ENCODE assay signal across 18 cellular contexts in the genomic region with DNA sequence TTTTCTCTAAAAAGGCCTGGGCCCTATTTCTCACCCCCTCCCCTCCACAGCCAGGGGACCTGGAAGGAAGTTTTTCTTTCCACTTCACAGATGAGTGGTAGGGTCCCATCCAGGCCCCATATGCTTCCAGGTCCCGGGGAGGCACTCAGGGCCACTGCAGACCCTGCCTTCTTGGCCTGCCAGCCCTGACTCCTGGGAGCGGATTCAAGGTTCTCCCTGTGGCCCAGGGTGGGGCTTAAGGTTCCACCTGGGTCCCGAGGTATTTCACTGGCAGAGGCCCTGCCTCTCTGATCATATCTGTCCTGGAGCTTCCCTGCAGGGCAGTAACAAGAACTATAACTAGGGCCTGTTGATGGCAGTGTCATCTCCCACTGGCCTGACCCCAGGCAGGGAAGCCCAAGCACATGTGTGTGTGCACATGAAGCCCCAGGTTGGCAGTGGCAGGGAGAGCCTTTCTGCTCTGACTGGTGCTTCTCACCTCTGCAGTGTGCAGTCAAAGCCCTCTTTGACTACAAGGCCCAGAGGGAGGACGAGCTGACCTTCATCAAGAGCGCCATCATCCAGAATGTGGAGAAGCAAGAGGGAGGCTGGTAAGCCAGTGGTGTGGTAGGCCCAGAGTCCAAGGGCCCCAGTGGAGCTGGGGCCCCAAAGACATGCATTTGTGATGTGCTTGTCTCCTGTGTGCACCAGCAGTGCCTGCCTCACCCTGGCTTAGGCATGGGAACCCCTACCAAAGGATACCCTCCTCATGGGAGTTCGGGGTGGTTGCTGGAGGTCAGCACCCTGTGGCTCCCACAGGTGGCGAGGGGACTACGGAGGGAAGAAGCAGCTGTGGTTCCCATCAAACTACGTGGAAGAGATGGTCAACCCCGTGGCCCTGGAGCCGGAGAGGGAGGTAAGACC. TPM values are rescaled to one million over a fixed set of nuclear protein-coding genes. Genes with fewer than 3 reads are reported as not detected.
DNase-seq lines count a peak whose midpoint lies in the region; ATAC-seq, FAIRE-seq and TF ChIP-seq lines count a peak whose summit lies in the region.
"Had no signal": no experiment of that assay in that cellular context is flagged by ENCODE, and none has a peak within 500 bp of the region (broad histone marks: within the 10 kb centered on the region; RNA-seq: fewer than 3 reads in every experiment).

No MANE protein-coding gene starts in this region.

- ATAC-seq in CD4-positive, alpha-beta T cell (ENCODE audit: poor library complexity) = no peak
- no peak for ATAC-seq in K562
- ATAC-seq in HG03469 (IDR thresholded peaks at IDR 0.05; ENCODE audit: unreplicated experiment) = no peak
- ATAC-seq in GM21529 (IDR thresholded peaks at IDR 0.05; ENCODE audit: unreplicated experiment) = no peak

- no peak overlapping the region for H2AK5ac ChIP-seq in trophoblast cell (ENCODE audit: low read length)

- no peak overlapping the region for H3K4me2 ChIP-seq in K562 (ENCODE audit: insufficient read depth, low read length)
- H3K4me2 ChIP-seq in trophoblast cell (ENCODE audit: low read length) = no peak overlapping the region

- intact Hi-C loops in CD4-positive, alpha-beta T cell (cut with DNase I, micrococcal nuclease) = no loop called here
- intact Hi-C loops in K562 (cut with micrococcal nuclease) = no loop called here

- H3K27ac ChIP-seq in CD4-positive, alpha-beta T cell (ENCODE audit: low read depth, low read length) = peak overlapping the region; percentile 58
- H3K27ac ChIP-seq in Peyer's patch (no peak overlapping the region), K562 (ENCODE audit: extremely low read depth, low read depth, low read length) (no peak overlapping the region), trophoblast cell (ENCODE audit: low read depth, low read length) (no peak overlapping the region)
- H3K27ac ChIP-seq: SJSA1 had no signal

- H2AFZ ChIP-seq in K562 (ENCODE audit: low read depth, low read length) (no peak overlapping the region), trophoblast cell (ENCODE audit: insufficient read depth, low read length, poor library complexity) (no peak overlapping the region)

- peaks cover 9% of the 10 kb centered on the region; the same call in 1 of the 2 replicates for H4K20me1 ChIP-seq in K562 (replicated peaks; ENCODE audit: control insufficient read depth, insufficient read depth, low read length)

- H2BK5ac ChIP-seq in trophoblast cell (ENCODE audit: low read depth, low read length, poor library complexity) = no peak overlapping the region

- H3K9me1 ChIP-seq in K562 (ENCODE audit: control insufficient read depth, insufficient read depth, low read length) = peaks cover 2% of the 10 kb centered on the region

- H3K4me1 ChIP-seq in Peyer's patch (peaks cover 0 to 4% (median 1%) of the 10 kb centered on the region in 4 donors), K562 (replicated peaks in 1 of 2; ENCODE audit: control insufficient read depth in 2 of 2, insufficient read depth in 2 of 2, low read length in 2 of 2) (no peaks in the 10 kb centered on the region), trophoblast cell (ENCODE audit: control insufficient read depth in 1 of 2, insufficient read depth in 2 of 2, low read length in 2 of 2) (no peaks in the 10 kb centered on the region)
- H3K4me1 ChIP-seq: SJSA1 had no signal

- H3K23ac ChIP-seq in trophoblast cell (ENCODE audit: low read length) = no peak overlapping the region

- no peak for TF ChIP-seq POLR2A in Peyer's patch (IDR thresholded peaks at IDR 0.05)
- no peak for TF ChIP-seq POLR2A in K562 (conservative IDR thresholded peaks at IDR 0.05)

- no peaks in the 10 kb centered on the region for H3K27me3 ChIP-seq in CD4-positive, alpha-beta T cell (ENCODE audit: control insufficient read depth, insufficient read depth, low read length)
- H3K27me3 ChIP-seq in Peyer's patch = no peaks in the 10 kb centered on the region
- no peaks in the 10 kb centered on the region for H3K27me3 ChIP-seq in K562 (ENCODE audit: control insufficient read depth in 2 of 2, insufficient read depth in 2 of 2, low read length in 2 of 2)
- no peaks in the 10 kb centered on the region for H3K27me3 ChIP-seq in trophoblast cell (ENCODE audit: insufficient read depth, low read length)
- H3K27me3 ChIP-seq in H7 (ENCODE audit: control insufficient read depth, insufficient read depth, low read length) = no peaks in the 10 kb centered on the region
- H3K27me3 ChIP-seq: SJSA1, stomach had no signal

- no TSS peak for BruUV-seq in K562 (replicated peaks; lab: Mats Ljungman, UMichigan)

- CTCF ChIA-PET in CD4-positive, alpha-beta T cell (lab: Charles Lee) = no interaction called here
- CTCF ChIA-PET in K562 (lab: Yijun Ruan, JAX; ENCODE audit: low intra/inter-chr PET ratio) = no interaction called here

- H3K4me3 Mint-ChIP-seq in CD4-positive, alpha-beta T cell = no peak overlapping the region
- H3K4me3 Mint-ChIP-seq: activated naive CD4-positive, alpha-beta T cell treated with anti-CD3 and anti-CD28 coated beads, Interleukin-2, amount 50 U/mL, for 24 hours had no signal

- H2BK12ac ChIP-seq in trophoblast cell (ENCODE audit: low read length) = no peak overlapping the region

- H4K91ac ChIP-seq in trophoblast cell (ENCODE audit: low read depth, low read length) = no peak overlapping the region

- no peak for TF ChIP-seq RAD21 in K562 (CRISPR knock-in tag; conservative IDR thresholded peaks at IDR 0.05 in 1 of 2, IDR thresholded peaks at IDR 0.05 in 1 of 2)

- H3K27me3 Mint-ChIP-seq in CD4-positive, alpha-beta T cell = no peaks in the 10 kb centered on the region
- H3K27me3 Mint-ChIP-seq: activated naive CD4-positive, alpha-beta T cell treated with anti-CD3 and anti-CD28 coated beads, Interleukin-2, amount 50 U/mL, for 24 hours; progenitor cell of endocrine pancreas had no signal

- in situ Hi-C loops in K562 (cut with MboI) = no loop called here

- no peak overlapping the region for H3K4ac ChIP-seq in trophoblast cell (ENCODE audit: low read depth, low read length)

- DNase-seq in CD4-positive, alpha-beta T cell = no peak
- peak in 2 of 3 donors; percentile 32 to 39 for DNase-seq in Peyer's patch
- DNase-seq in K562 (ENCODE audit: extremely low read depth in 1 of 4, low spot score in 3 of 4) = no peak
- no peak for DNase-seq in trophoblast cell
- DNase-seq in H7 = no peak
- DNase-seq: activated CD4-positive, alpha-beta T cell treated with anti-CD3 and anti-CD28 coated beads, Interleukin-2, amount 50 U/mL, for 4 hours; DMS53; foreskin fibroblast; NCI-H1436 treated with DMSO at 0.1 percent for 48 hours; NCI-H446; stimulated activated CD4-positive, alpha-beta T cell treated with anti-CD3 and anti-CD28 coated beads, Interleukin-12 subunit alpha, Interleukin-12 subunit beta, amount 100 ng/mL, for 4 hours; stomach had no signal

- H3K79me1 ChIP-seq in trophoblast cell (ENCODE audit: low read length) = no peaks in the 10 kb centered on the region

- H3K27ac Mint-ChIP-seq in CD4-positive, alpha-beta T cell = peak overlapping the region; percentile 96
- H3K27ac Mint-ChIP-seq: progenitor cell of endocrine pancreas had no signal

- H4K12ac ChIP-seq in trophoblast cell (ENCODE audit: low read depth, low read length) = no peak overlapping the region

- H3K9ac ChIP-seq in K562 (ENCODE audit: insufficient read depth in 1 of 2, low read depth in 2 of 2, low read length in 2 of 2) (no peak overlapping the region), trophoblast cell (ENCODE audit: low read length) (no peak overlapping the region)

- TF ChIP-seq CTCF in CD4-positive, alpha-beta T cell (IDR thresholded peaks at IDR 0.05) = no peak
- TF ChIP-seq CTCF in Peyer's patch (IDR thresholded peaks at IDR 0.05) (no peak), K562 (IDR thresholded peaks at IDR 0.05 in 2 of 3, conservative IDR thresholded peaks at IDR 0.05 in 1 of 3; ENCODE audit: insufficient read depth in 2 of 3, low read depth in 1 of 3, low read length in 3 of 3) (no peak)

- POLR2A ChIA-PET in CD4-positive, alpha-beta T cell (lab: Charles Lee) = interaction anchor here (1.2 to 3.1 kb wide), 3 partner anchors 8 to 12 kb away, joined by 3 to 22 read pairs (median 7); no protein-coding TSS in a partner anchor
- POLR2A ChIA-PET in K562 (lab: Yijun Ruan, JAX) = interaction anchor here (1.3 to 2.3 kb wide), 2 partner anchors 10 to 18 kb away, joined by 3 to 7 read pairs; no protein-coding TSS in a partner anchor

- no peak for FAIRE-seq in K562 (lab: Jason Lieb, UNC)
- FAIRE-seq: endometrium had no signal

- H3K4me3 ChIP-seq in Peyer's patch = no peak overlapping the region
- H3K4me3 ChIP-seq in K562 = no peak overlapping the region
- H3K4me3 ChIP-seq in trophoblast cell (ENCODE audit: low read depth, low read length) = peak overlapping the region; percentile 11
- H3K4me3 ChIP-seq in H7 (ENCODE audit: insufficient read depth, low read depth, low read length) = no peak overlapping the region
- H3K4me3 ChIP-seq: SJSA1, stomach had no signal

- H3K36me3 Mint-ChIP-seq in CD4-positive, alpha-beta T cell (ENCODE audit: low read depth) = peaks cover 97% of the 10 kb centered on the region

- H2BK120ac ChIP-seq in trophoblast cell (ENCODE audit: insufficient read depth, low read length, poor library complexity) = no peak overlapping the region

- no peak overlapping the region for H3K18ac ChIP-seq in trophoblast cell (ENCODE audit: low read length)

- peaks cover 0 to 96% (median 3%) of the 10 kb centered on the region in 3 donors for H3K36me3 ChIP-seq in Peyer's patch
- H3K36me3 ChIP-seq in K562 (ENCODE audit: control insufficient read depth, insufficient read depth, low read length) = peaks cover 85% of the 10 kb centered on the region; the same call in 2 of the 3 replicates
- peaks cover 94 to 96% of the 10 kb centered on the region in 2 experiments for H3K36me3 ChIP-seq in trophoblast cell (ENCODE audit: control insufficient read depth in 1 of 2, insufficient read depth in 2 of 2, low read length in 2 of 2)
- H3K36me3 ChIP-seq in H7 (replicated peaks; ENCODE audit: control insufficient read depth, insufficient read depth, low read length) = peaks cover 87% of the 10 kb centered on the region

- whole genome bisulfite sequencing in K562 (ENCODE audit: insufficient coverage, low coverage, missing lambda C conversion rate) = 90% methylated on average over 11 of the region's 11 CpGs
- WGBS in trophoblast cell (ENCODE audit: extremely low coverage, insufficient coverage, insufficient read length) = no CpG with 5 or more reads among the region's 11 CpGs

- no peaks in the 10 kb centered on the region for H3K9me3 ChIP-seq in CD4-positive, alpha-beta T cell (ENCODE audit: control insufficient read depth, low read length)
- no peaks in the 10 kb centered on the region for H3K9me3 ChIP-seq in Peyer's patch
- H3K9me3 ChIP-seq in K562 (replicated peaks; ENCODE audit: control insufficient read depth, insufficient read depth, low read depth, low read length) = no peaks in the 10 kb centered on the region
- no peaks in the 10 kb centered on the region for H3K9me3 ChIP-seq in trophoblast cell (ENCODE audit: insufficient read depth, low read depth, low read length)
- H3K9me3 ChIP-seq: SJSA1, stomach had no signal

- peaks cover 37% of the 10 kb centered on the region for H3K4me1 Mint-ChIP-seq in CD4-positive, alpha-beta T cell (ENCODE audit: low read depth)

- H3K79me2 ChIP-seq in K562 (ENCODE audit: control insufficient read depth, insufficient read depth, low read length) (no peaks in the 10 kb centered on the region), trophoblast cell (ENCODE audit: control insufficient read depth, insufficient read depth, low read length, poor library complexity) (no peaks in the 10 kb centered on the region)

- no peak overlapping the region for H4K8ac ChIP-seq in trophoblast cell (ENCODE audit: low read depth, low read length)

- H3K14ac ChIP-seq in trophoblast cell (ENCODE audit: low read length) = no peak overlapping the region

- no peaks in the 10 kb centered on the region for H3K9me3 Mint-ChIP-seq in CD4-positive, alpha-beta T cell
- H3K9me3 Mint-ChIP-seq: activated naive CD4-positive, alpha-beta T cell treated with anti-CD3 and anti-CD28 coated beads, Interleukin-2, amount 50 U/mL, for 24 hours had no signal

- TF ChIP-seq EP300 in K562 (IDR thresholded peaks at IDR 0.05; ENCODE audit: low read length) = no peak

RNA-seq across cellular contexts. Expression of a gene that starts 31.2 kb away (rescaled TPM):
- total RNA-seq in CD4-positive, alpha-beta T cell = 100 to 1,000 TPM; 387 to 404 TPM
- total RNA-seq in Peyer's patch (100 to 1,000 TPM in 3 of 4 donors, 10 to 100 TPM in 1; 93.0 to 357 (median 191) TPM), K562 (2014; rRNA removed) (34.8 and 38.7 TPM in 2 replicates), K562 (2014; rRNA removed; fragmentation: Illumina TruSeq; extraction: Trizol) (15.2 and 23.7 TPM in 2 replicates), K562 (2015; rRNA removed; fragmentation: Illumina TruSeq; extraction: Trizol) (32.5 and 33.3 TPM in 2 replicates), K562 (2021) (48.2 and 67.0 TPM in 2 replicates)
- total RNA-seq in K562 (2011; cell fraction: chromatin; rRNA removed; ENCODE audit: low replicate concordance) = 213 and 380 TPM in 2 replicates
- 184 and 191 TPM in 2 replicates for total RNA-seq in K562 (2011; cell fraction: nucleolus; rRNA removed)
- total RNA-seq in K562 (2011; cell fraction: nucleoplasm; rRNA removed) = 147 and 176 TPM in 2 replicates
- polyA plus RNA-seq in K562 (2011; rRNA removed) (34.9 and 50.1 TPM in 2 replicates), K562 (2014; fragmentation: Illumina TruSeq; extraction: Trizol) (44.1 and 44.6 TPM in 2 replicates), K562 (2014; fragmentation: Nextera tagmentation; extraction: Ambion mirVana) (1 to 10 TPM; 1.7 to 2.2 TPM), K562 (2014; rRNA removed) (41.4 and 52.9 TPM in 2 replicates)
- polyA plus RNA-seq in K562 (2011; cell fraction: cytosol; rRNA removed) = 29.1 and 35.8 TPM in 2 replicates
- polyA plus RNA-seq in K562 (2011; cell fraction: nucleus; rRNA removed) = 231 and 271 TPM in 2 replicates
- 31.2 and 36.7 TPM in 2 replicates for polyA plus RNA-seq in K562 (2012)
- polyA minus RNA-seq in K562 (2011; rRNA and poly(A)+ RNA removed) = 32.4 and 38.5 TPM in 2 replicates
- polyA minus RNA-seq in K562 (2011; cell fraction: cytosol; rRNA and poly(A)+ RNA removed) = 38.3 and 50.8 TPM in 2 replicates
- 61.9 and 82.2 TPM in 2 replicates for polyA minus RNA-seq in K562 (2011; cell fraction: nucleus; rRNA and poly(A)+ RNA removed)
- 55.4 and 60.6 TPM in 2 replicates for polyA plus RNA-seq in trophoblast cell (2013)
- total RNA-seq in H7 (2014; rRNA removed; shearing (Covaris generic)) = 132 and 194 TPM in 2 replicates

Comparison
In these comparisons a context has a peak if more than half of its experiments do, and no peak if none do; other contexts are left out.
1. DNase-seq: peak in Peyer's patch (2 of 3); none in CD4-positive, alpha-beta T cell (0 of 10), K562 (0 of 4), trophoblast cell (0 of 2) and H7 (single experiment).